In the genomic region with DNA sequence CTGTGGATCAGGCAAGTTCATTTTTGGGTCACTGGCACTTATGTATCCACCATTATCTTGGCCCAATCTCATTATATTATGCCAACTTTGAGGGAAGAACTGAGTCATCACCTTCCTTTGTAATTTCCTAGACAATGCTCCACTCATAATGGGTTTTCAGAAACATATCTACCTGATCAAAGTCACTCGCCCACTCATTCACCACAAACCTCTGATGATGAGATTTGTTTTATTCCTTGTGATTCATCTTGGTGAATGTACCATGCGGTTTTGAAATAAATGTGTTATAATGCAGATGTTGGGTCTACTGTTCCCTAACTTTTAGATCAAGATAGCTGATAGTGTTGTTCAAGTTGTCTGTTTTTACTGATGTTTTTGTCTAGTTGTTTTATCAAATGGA, we compare ENCODE assay signal across 9 cellular contexts.
DNase-seq lines count a peak whose midpoint lies in the region; ATAC-seq and TF ChIP-seq lines count a peak whose summit lies in the region.
"Had no signal": no experiment of that assay in that cellular context is flagged by ENCODE, and none has a peak within 500 bp of the region (broad histone marks: within the 10 kb centered on the region; RNA-seq: fewer than 3 reads in every experiment).

No MANE protein-coding gene starts in this region.

- peaks cover 7% of the 10 kb centered on the region for H3K4me1 Mint-ChIP-seq in T-helper 2 cell treated with Interferon-gamma antibody and Interleukin-4, amounts not matched to agents 5 μg/mL and 100 μg/mL, for 36 hours (ENCODE audit: low read depth)
- no peaks in the 10 kb centered on the region for H3K4me1 Mint-ChIP-seq in stimulated activated effector memory CD8-positive, alpha-beta T cell treated with anti-CD3 and anti-CD28 coated beads, Interleukin-12 subunit alpha, Interleukin-12 subunit beta, amount 100 ng/mL, for 72 hours

- ATAC-seq in stimulated activated effector memory CD8-positive, alpha-beta T cell treated with anti-CD3 and anti-CD28 coated beads, Interleukin-12 subunit alpha, Interleukin-12 subunit beta, amount 100 ng/mL, for 72 hours: peak; percentile 91

- H3K4me3 Mint-ChIP-seq in T-helper 2 cell treated with Interferon-gamma antibody and Interleukin-4, amounts not matched to agents 5 μg/mL and 100 μg/mL, for 36 hours: no peak overlapping the region
- no peak overlapping the region for H3K4me3 Mint-ChIP-seq in stimulated activated effector memory CD8-positive, alpha-beta T cell treated with anti-CD3 and anti-CD28 coated beads, Interleukin-12 subunit alpha, Interleukin-12 subunit beta, amount 100 ng/mL, for 72 hours

- peak; percentile 2 for DNase-seq in activated CD8-positive, alpha-beta memory T cell treated with anti-CD3 and anti-CD28 coated beads, Interleukin-2, amount 50 U/mL, for 24 hours (ENCODE audit: extremely low read depth)
- no peak for DNase-seq in activated CD8-positive, alpha-beta memory T cell treated with anti-CD3 and anti-CD28 coated beads for 24 hours
- DNase-seq in T-helper 2 cell treated with Interferon-gamma antibody and Interleukin-4, amounts not matched to agents 5 μg/mL and 100 μg/mL, for 36 hours (ENCODE audit: low spot score): peak; percentile 67
- DNase-seq in fibroblast of mammary gland (ENCODE audit: low read depth) (peak; percentile 95), DMS114 treated with DMSO at 0.1 percent for 48 hours (lab: John Stamatoyannopoulos, UW; ENCODE audit: unreplicated experiment) (no peak), NCI-H1417 treated with DMSO at 0.1 percent for 48 hours (lab: John Stamatoyannopoulos, UW) (no peak), HuH-7 (ENCODE audit: low spot score) (no peak)
- no peak for DNase-seq in stimulated activated effector memory CD8-positive, alpha-beta T cell treated with anti-CD3 and anti-CD28 coated beads, Interleukin-12 subunit alpha, Interleukin-12 subunit beta, amount 100 ng/mL, for 72 hours (ENCODE audit: low spot score in 2 of 2)
- DNase-seq: MM.1S had no signal

- peaks cover 18% of the 10 kb centered on the region for H3K9me3 Mint-ChIP-seq in T-helper 2 cell treated with Interferon-gamma antibody and Interleukin-4, amounts not matched to agents 5 μg/mL and 100 μg/mL, for 36 hours
- H3K9me3 Mint-ChIP-seq in stimulated activated effector memory CD8-positive, alpha-beta T cell treated with anti-CD3 and anti-CD28 coated beads, Interleukin-12 subunit alpha, Interleukin-12 subunit beta, amount 100 ng/mL, for 72 hours: peaks cover 15% of the 10 kb centered on the region

- no peak overlapping the region for H3K27ac Mint-ChIP-seq in T-helper 2 cell treated with Interferon-gamma antibody and Interleukin-4, amounts not matched to agents 5 μg/mL and 100 μg/mL, for 36 hours
- H3K27ac Mint-ChIP-seq in stimulated activated effector memory CD8-positive, alpha-beta T cell treated with anti-CD3 and anti-CD28 coated beads, Interleukin-12 subunit alpha, Interleukin-12 subunit beta, amount 100 ng/mL, for 72 hours: no peak overlapping the region

- H3K4me3 ChIP-seq in fibroblast of mammary gland (ENCODE audit: control insufficient read depth, low read depth, low read length): no peak overlapping the region

- no peak for TF ChIP-seq CTCF in fibroblast of mammary gland (conservative IDR thresholded peaks at IDR 0.05; ENCODE audit: control insufficient read depth, insufficient read depth, low read depth, low read length)

- H3K27me3 Mint-ChIP-seq in T-helper 2 cell treated with Interferon-gamma antibody and Interleukin-4, amounts not matched to agents 5 μg/mL and 100 μg/mL, for 36 hours (ENCODE audit: low read depth): peaks cover 2% of the 10 kb centered on the region

- H3K36me3 Mint-ChIP-seq in T-helper 2 cell treated with Interferon-gamma antibody and Interleukin-4, amounts not matched to agents 5 μg/mL and 100 μg/mL, for 36 hours (ENCODE audit: low read depth): no peaks in the 10 kb centered on the region
- no peaks in the 10 kb centered on the region for H3K36me3 Mint-ChIP-seq in stimulated activated effector memory CD8-positive, alpha-beta T cell treated with anti-CD3 and anti-CD28 coated beads, Interleukin-12 subunit alpha, Interleukin-12 subunit beta, amount 100 ng/mL, for 72 hours

Comparison
In these comparisons a context has a peak if more than half of its experiments do, and no peak if none do; other contexts are left out.
1. DNase-seq: peak in activated CD8-positive, alpha-beta memory T cell treated with anti-CD3 and anti-CD28 coated beads, Interleukin-2, amount 50 U/mL, for 24 hours (single experiment), T-helper 2 cell treated with Interferon-gamma antibody and Interleukin-4, amounts not matched to agents 5 μg/mL and 100 μg/mL, for 36 hours (single experiment) and fibroblast of mammary gland (single experiment); none in activated CD8-positive, alpha-beta memory T cell treated with anti-CD3 and anti-CD28 coated beads for 24 hours (single experiment), stimulated activated effector memory CD8-positive, alpha-beta T cell treated with anti-CD3 and anti-CD28 coated beads, Interleukin-12 subunit alpha, Interleukin-12 subunit beta, amount 100 ng/mL, for 72 hours (0 of 2), DMS114 treated with DMSO at 0.1 percent for 48 hours (single experiment), NCI-H1417 treated with DMSO at 0.1 percent for 48 hours (single experiment) and HuH-7 (single experiment).